1 cellular context compared by ENCODE assay signal in the genomic region with DNA sequence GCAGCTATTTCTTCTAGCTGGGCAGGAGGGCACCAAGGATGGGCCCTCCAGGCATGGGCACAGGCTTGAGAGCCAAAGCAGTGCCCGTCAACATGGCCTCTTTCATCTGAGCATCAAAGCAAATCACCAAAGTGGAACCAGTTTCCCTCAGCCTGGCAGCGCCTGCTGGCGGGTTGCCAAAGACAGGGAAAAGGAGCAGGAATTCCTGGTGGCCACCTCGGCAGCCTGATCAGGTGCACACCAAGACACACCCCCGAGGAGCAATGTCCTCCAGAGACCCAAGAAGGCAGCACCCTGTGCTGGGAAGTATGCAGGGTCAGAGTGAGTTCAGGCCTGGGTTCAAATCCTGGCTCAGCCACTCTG.
A peak's percentile ranks its signal among the peaks of the same experiment; 100 is the strongest.
TF ChIP-seq lines count a peak whose summit lies in the region.

No MANE protein-coding gene starts in this region.

TF ChIP-seq in K562, 482 proteins besides CTCF, POLR2A, EP300 and RAD21:
- TF ChIP-seq NFIC (IDR thresholded peaks at IDR 0.05), result peak; percentile 97
- TF ChIP-seq NFIX (CRISPR knock-in tag; IDR thresholded peaks at IDR 0.05; ENCODE audit: low read depth), result peak; percentile 77
- TF ChIP-seq, protein P1, sequence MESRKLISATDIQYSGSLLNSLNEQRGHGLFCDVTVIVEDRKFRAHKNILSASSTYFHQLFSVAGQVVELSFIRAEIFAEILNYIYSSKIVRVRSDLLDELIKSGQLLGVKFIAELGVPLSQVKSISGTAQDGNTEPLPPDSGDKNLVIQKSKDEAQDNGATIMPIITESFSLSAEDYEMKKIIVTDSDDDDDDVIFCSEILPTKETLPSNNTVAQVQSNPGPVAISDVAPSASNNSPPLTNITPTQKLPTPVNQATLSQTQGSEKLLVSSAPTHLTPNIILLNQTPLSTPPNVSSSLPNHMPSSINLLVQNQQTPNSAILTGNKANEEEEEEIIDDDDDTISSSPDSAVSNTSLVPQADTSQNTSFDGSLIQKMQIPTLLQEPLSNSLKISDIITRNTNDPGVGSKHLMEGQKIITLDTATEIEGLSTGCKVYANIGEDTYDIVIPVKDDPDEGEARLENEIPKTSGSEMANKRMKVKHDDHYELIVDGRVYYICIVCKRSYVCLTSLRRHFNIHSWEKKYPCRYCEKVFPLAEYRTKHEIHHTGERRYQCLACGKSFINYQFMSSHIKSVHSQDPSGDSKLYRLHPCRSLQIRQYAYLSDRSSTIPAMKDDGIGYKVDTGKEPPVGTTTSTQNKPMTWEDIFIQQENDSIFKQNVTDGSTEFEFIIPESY (CRISPR knock-in tag; IDR thresholded peaks at IDR 0.05), result 0 out of 2 replicates have a peak, but pooled peaks have one; percentile 26
- no peak for TF ChIP-seq TRIM24 (IDR thresholded peaks at IDR 0.05)
- TF ChIP-seq TEAD4 (IDR thresholded peaks at IDR 0.05; ENCODE audit: low read length), result no peak
- TF ChIP-seq TEAD4 (CRISPR knock-in tag; IDR thresholded peaks at IDR 0.05; ENCODE audit: borderline replicate concordance), result 0 out of 2 replicates have a peak, but pooled peaks have one; percentile 25
- TF ChIP-seq MTA1 (IDR thresholded peaks at IDR 0.05; ENCODE audit: borderline replicate concordance), result no peak
